26 cellular contexts compared by ENCODE assay signal in the genomic region with DNA sequence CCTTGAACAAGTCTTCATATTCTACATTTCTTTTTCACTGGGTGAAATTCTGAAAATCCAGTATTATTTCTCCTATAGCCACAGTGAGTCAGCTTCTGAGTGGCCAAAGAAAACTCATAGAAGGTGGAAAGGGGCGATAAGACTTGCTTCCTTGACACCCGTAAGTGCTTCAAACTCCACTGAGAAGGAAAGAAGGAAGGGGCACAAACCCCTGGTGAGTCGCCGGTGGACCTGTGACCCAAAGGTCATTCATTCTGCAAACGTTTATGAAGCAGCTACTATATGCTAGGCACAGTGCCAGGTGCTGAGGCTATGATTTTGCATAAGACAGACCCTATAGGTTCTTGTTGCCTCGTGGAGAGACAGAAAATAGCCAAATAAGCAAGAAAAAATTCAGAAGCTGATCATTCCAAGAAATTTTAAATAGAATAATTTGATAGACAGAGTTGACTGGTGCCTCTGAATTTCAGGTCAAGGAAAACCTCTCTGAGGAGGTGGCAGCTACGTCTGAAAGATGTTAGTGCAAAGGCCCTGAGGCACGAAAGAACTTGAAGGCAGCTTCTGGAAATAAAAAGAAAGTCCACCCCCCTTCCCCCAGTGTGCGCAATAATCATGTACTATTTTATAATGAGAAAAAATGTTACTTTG.
"Had no signal": no experiment of that assay in that cellular context is flagged by ENCODE, and none has a peak within 500 bp of the region (broad histone marks: within the 10 kb centered on the region; RNA-seq: fewer than 3 reads in every experiment).

No MANE protein-coding gene starts in this region.

- H3K36me3 ChIP-seq: gastrocnemius medialis, neutrophil, prostate gland, right atrium auricular region, stomach, thyroid gland, vagina had no signal

- H3K9me3 ChIP-seq: gastrocnemius medialis, mucosa of descending colon, neutrophil, prostate gland, thyroid gland, vagina had no signal

- H3K9me3 Mint-ChIP-seq: natural killer cell treated with Interleukin-12 subunit alpha and Interleukin-12 subunit beta and Interleukin-15 and Interleukin-18, amount 100 ng/mL, for 72 hours; stimulated activated effector memory CD8-positive, alpha-beta T cell treated with anti-CD3 and anti-CD28 coated beads, Interleukin-12 subunit alpha, Interleukin-12 subunit beta, amount 100 ng/mL, for 72 hours had no signal

- FAIRE-seq: kidney had no signal

- H3K27ac Mint-ChIP-seq: mesothelial cell of epicardium; naive B cell; natural killer cell treated with Interleukin-12 subunit alpha and Interleukin-12 subunit beta and Interleukin-15 and Interleukin-18, amount 100 ng/mL, for 72 hours; stimulated activated effector memory CD8-positive, alpha-beta T cell treated with anti-CD3 and anti-CD28 coated beads, Interleukin-12 subunit alpha, Interleukin-12 subunit beta, amount 100 ng/mL, for 72 hours had no signal

- H3K27ac ChIP-seq: dorsolateral prefrontal cortex, gastrocnemius medialis, neutrophil, parathyroid adenoma, prostate gland, right atrium auricular region, stomach, thyroid gland, vagina had no signal

- H3K27me3 ChIP-seq: gastrocnemius medialis, neutrophil, right atrium auricular region, stomach, thyroid gland, vagina had no signal

- H3K4me3 ChIP-seq: dorsolateral prefrontal cortex, gastrocnemius medialis, mucosa of descending colon, prostate gland, right atrium auricular region, stomach, thyroid gland, vagina had no signal

- DNase-seq: dorsolateral prefrontal cortex; effector CD4-positive, alpha-beta T cell; foreskin fibroblast; gastrocnemius medialis; head of caudate nucleus; kidney; mesenchymal stem cell; mucosa of descending colon; naive B cell; stimulated activated CD4-positive, alpha-beta T cell treated with anti-CD3 and anti-CD28 coated beads, Interleukin-2, amount 100 ng/mL, for 24 hours; stimulated activated CD4-positive, alpha-beta T cell treated with anti-CD3 and anti-CD28 coated beads, Interleukin-4, amount 100 ng/mL, for 24 hours; stimulated activated naive CD4-positive, alpha-beta T cell treated with Interleukin-2 at 50 U/mL for 16 hours; stomach; thyroid gland; trophoblast cell had no signal

- H3K9ac ChIP-seq: parathyroid adenoma had no signal

- H3K4me3 Mint-ChIP-seq: mesothelial cell of epicardium; naive B cell; natural killer cell treated with Interleukin-12 subunit alpha and Interleukin-12 subunit beta and Interleukin-15 and Interleukin-18, amount 100 ng/mL, for 72 hours; neural crest cell; stimulated activated effector memory CD8-positive, alpha-beta T cell treated with anti-CD3 and anti-CD28 coated beads, Interleukin-12 subunit alpha, Interleukin-12 subunit beta, amount 100 ng/mL, for 72 hours had no signal

- H2AFZ ChIP-seq: parathyroid adenoma had no signal

- ATAC-seq: gastrocnemius medialis; left lobe of liver; mucosa of descending colon; natural killer cell treated with Interleukin-12 subunit alpha and Interleukin-12 subunit beta and Interleukin-15 and Interleukin-18, amount 100 ng/mL, for 72 hours; sciatic nerve; stimulated activated effector memory CD8-positive, alpha-beta T cell treated with anti-CD3 and anti-CD28 coated beads, Interleukin-12 subunit alpha, Interleukin-12 subunit beta, amount 100 ng/mL, for 72 hours had no signal

- H3K4me1 Mint-ChIP-seq: neural crest cell; stimulated activated effector memory CD8-positive, alpha-beta T cell treated with anti-CD3 and anti-CD28 coated beads, Interleukin-12 subunit alpha, Interleukin-12 subunit beta, amount 100 ng/mL, for 72 hours had no signal

- H3K36me3 Mint-ChIP-seq: natural killer cell treated with Interleukin-12 subunit alpha and Interleukin-12 subunit beta and Interleukin-15 and Interleukin-18, amount 100 ng/mL, for 72 hours; stimulated activated effector memory CD8-positive, alpha-beta T cell treated with anti-CD3 and anti-CD28 coated beads, Interleukin-12 subunit alpha, Interleukin-12 subunit beta, amount 100 ng/mL, for 72 hours had no signal

- H3K4me1 ChIP-seq: gastrocnemius medialis, parathyroid adenoma, prostate gland, right atrium auricular region had no signal

- H3K79me2 ChIP-seq: parathyroid adenoma had no signal
